Comparison of ENCODE assay signal across 2 cellular contexts in genomic region chr3:178194547-178194946, GRCh38.
TF ChIP-seq lines count a peak whose summit lies in the region.

No MANE protein-coding gene starts in this region.

TF ChIP-seq in SK-N-SH, 30 proteins besides CTCF, POLR2A, EP300 and RAD21 (continued from another document):
- TF ChIP-seq ZBTB33 (IDR thresholded peaks at IDR 0.05; ENCODE audit: borderline replicate concordance, low read depth), result no peak
TF ChIP-seq in SK-N-SH: peak in this region for 1.

TF ChIP-seq in SK-N-SH treated with all-trans-retinoic acid at 6 μM for 48 hours, 23 proteins besides CTCF, POLR2A, EP300 and RAD21 (continued from another document):
- TF ChIP-seq CSRNP3 (CRISPR knock-in tag; IDR thresholded peaks at IDR 0.05) (no peak), PPARA (CRISPR knock-in tag; IDR thresholded peaks at IDR 0.05; ENCODE audit: borderline replicate concordance) (no peak)
